1 cellular context compared by ENCODE assay signal in the genomic region with DNA sequence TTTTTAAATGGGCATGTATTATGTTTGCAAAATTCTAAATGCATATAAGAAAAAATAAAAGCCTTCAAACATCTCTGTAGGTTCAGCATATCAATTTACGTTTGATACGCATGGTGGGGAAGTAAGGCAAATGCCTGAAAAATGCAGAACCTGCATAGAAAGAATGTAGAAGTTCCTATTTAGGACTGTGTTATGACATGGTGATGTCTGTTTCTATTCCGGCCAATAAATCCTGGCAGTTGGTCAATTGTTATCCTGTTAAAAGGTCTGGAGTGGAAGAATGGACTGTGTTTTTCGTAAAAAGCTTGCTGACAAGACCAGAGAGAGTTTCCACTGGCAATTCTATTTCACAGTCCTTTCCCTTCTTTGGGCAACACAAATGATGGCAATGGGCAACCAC.
TF ChIP-seq lines count a peak whose summit lies in the region.

No MANE protein-coding gene starts in this region.

TF ChIP-seq in HepG2, 621 proteins besides CTCF, POLR2A, EP300 and RAD21:
- TF ChIP-seq REST (IDR thresholded peaks at IDR 0.05; ENCODE audit: borderline replicate concordance in 1 of 2, low read depth in 1 of 2, low read length in 2 of 2): no peak
- no peak for TF ChIP-seq NR2F2 (IDR thresholded peaks at IDR 0.05; ENCODE audit: borderline replicate concordance, low read depth)
- TF ChIP-seq AGO1 (IDR thresholded peaks at IDR 0.05; ENCODE audit: low read depth, low read length, poor library complexity, severe bottlenecking): no peak
- TF ChIP-seq CEBPB (IDR thresholded peaks at IDR 0.05; ENCODE audit: borderline replicate concordance, low read depth, low read length): no peak
- TF ChIP-seq KDM3A (CRISPR knock-in tag; IDR thresholded peaks at IDR 0.05; ENCODE audit: low read depth): no peak
- TF ChIP-seq BCL6 (CRISPR knock-in tag; IDR thresholded peaks at IDR 0.05): no peak
- no peak for TF ChIP-seq TBX2 (CRISPR knock-in tag; IDR thresholded peaks at IDR 0.05; ENCODE audit: borderline replicate concordance)
- TF ChIP-seq ZNF143 (CRISPR knock-in tag; IDR thresholded peaks at IDR 0.05): no peak
- no peak for TF ChIP-seq TRIM24 (CRISPR knock-in tag; IDR thresholded peaks at IDR 0.05)
- no peak for TF ChIP-seq ZMYM4 (CRISPR knock-in tag; IDR thresholded peaks at IDR 0.05)
- TF ChIP-seq PTBP1 (IDR thresholded peaks at IDR 0.05; ENCODE audit: low read depth, low read length, poor library complexity, severe bottlenecking): no peak
- TF ChIP-seq, protein P1, sequence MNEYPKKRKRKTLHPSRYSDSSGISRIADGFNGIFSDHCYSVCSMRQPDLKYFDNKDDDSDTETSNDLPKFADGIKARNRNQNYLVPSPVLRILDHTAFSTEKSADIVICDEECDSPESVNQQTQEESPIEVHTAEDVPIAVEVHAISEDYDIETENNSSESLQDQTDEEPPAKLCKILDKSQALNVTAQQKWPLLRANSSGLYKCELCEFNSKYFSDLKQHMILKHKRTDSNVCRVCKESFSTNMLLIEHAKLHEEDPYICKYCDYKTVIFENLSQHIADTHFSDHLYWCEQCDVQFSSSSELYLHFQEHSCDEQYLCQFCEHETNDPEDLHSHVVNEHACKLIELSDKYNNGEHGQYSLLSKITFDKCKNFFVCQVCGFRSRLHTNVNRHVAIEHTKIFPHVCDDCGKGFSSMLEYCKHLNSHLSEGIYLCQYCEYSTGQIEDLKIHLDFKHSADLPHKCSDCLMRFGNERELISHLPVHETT (CRISPR knock-in tag; conservative IDR thresholded peaks at IDR 0.05): no peak
- TF ChIP-seq ZSCAN25 (CRISPR knock-in tag; IDR thresholded peaks at IDR 0.05): no peak
- TF ChIP-seq HHEX (CRISPR knock-in tag; IDR thresholded peaks at IDR 0.05): no peak
- TF ChIP-seq GLMP (CRISPR knock-in tag; IDR thresholded peaks at IDR 0.05; ENCODE audit: borderline replicate concordance): no peak
- TF ChIP-seq TP53 (CRISPR knock-in tag; conservative IDR thresholded peaks at IDR 0.05): no peak
- no peak for TF ChIP-seq HNRNPLL (IDR thresholded peaks at IDR 0.05; ENCODE audit: low read depth, low read length, poor library complexity, severe bottlenecking)
- no peak for TF ChIP-seq CC2D1A (CRISPR knock-in tag; IDR thresholded peaks at IDR 0.05)
